Comparison of ENCODE assay signal across 8 cellular contexts in genomic region chr17:64938925-64939474, GRCh38. TPM values are rescaled to one million over a fixed set of nuclear protein-coding genes. Genes with fewer than 3 reads are reported as not detected.
DNase-seq lines count a peak whose midpoint lies in the region; ATAC-seq and TF ChIP-seq lines count a peak whose summit lies in the region.

No MANE protein-coding gene starts in this region.

- H3K36me3 ChIP-seq in MG63 (no peaks in the 10 kb centered on the region), gastroesophageal sphincter (peaks cover 0 to 13% of the 10 kb centered on the region in 2 donors)

- H3K4me3 ChIP-seq in MG63 (no peak overlapping the region), gastroesophageal sphincter (no peak overlapping the region)

- no peak for TF ChIP-seq POLR2A in gastroesophageal sphincter (IDR thresholded peaks at IDR 0.05)

- no peak overlapping the region for H3K27ac ChIP-seq in gastroesophageal sphincter

- no peak for TF ChIP-seq EP300 in gastroesophageal sphincter (IDR thresholded peaks at IDR 0.05)

- 67 to 84% methylated on average over 2 to 3 of the region's 11 CpGs for WGBS in gastroesophageal sphincter (ENCODE audit: low coverage in 1 of 2), 2 donors

- ATAC-seq in gastroesophageal sphincter (peak; percentile 46), GM18502 (IDR thresholded peaks at IDR 0.05; ENCODE audit: poor library complexity, unreplicated experiment) (no peak)

- peak; percentile 36 for DNase-seq in DMS 273 (lab: John Stamatoyannopoulos, UW; ENCODE audit: unreplicated experiment)
- no peak for DNase-seq in DMS 273 treated with DMSO at 0.1 percent for 48 hours (lab: John Stamatoyannopoulos, UW)
- peak; percentile 33 for DNase-seq in MG63
- DNase-seq in activated CD8-positive, alpha-beta memory T cell treated with anti-CD3 and anti-CD28 coated beads, Interleukin-2, amount 50 U/mL, for 48 hours, result peak; percentile 80
- DNase-seq in renal cortical epithelial cell (ENCODE audit: low read depth), result peak; percentile 19
- no peak for DNase-seq in mesenteric fat pad (ENCODE audit: low spot score)

- peak in 3 of 4 experiments; percentile 8 to 52 (median 27) for TF ChIP-seq CTCF in gastroesophageal sphincter (IDR thresholded peaks at IDR 0.05)

- no peaks in the 10 kb centered on the region for H3K27me3 ChIP-seq in MG63
- H3K27me3 ChIP-seq in gastroesophageal sphincter, result no peaks in the 10 kb centered on the region

- no peaks in the 10 kb centered on the region for H3K4me1 ChIP-seq in gastroesophageal sphincter

- H3K9me3 ChIP-seq in MG63 (no peaks in the 10 kb centered on the region), gastroesophageal sphincter (no peaks in the 10 kb centered on the region)

RNA-seq across cellular contexts. Expression of gene LRRC37A3, which starts 19.7 kb away (rescaled TPM):
- 4.0 and 6.1 TPM in 2 replicates for total RNA-seq in MG63 (2014; rRNA removed; shearing (Covaris generic); ENCODE audit: low replicate concordance)
- total RNA-seq in gastroesophageal sphincter, result 1 to 10 TPM; 1.7 to 8.1 (median 3.9) TPM
- 1.4 and 7.6 TPM in 2 replicates for total RNA-seq in renal cortical epithelial cell
- 13.4 TPM for total RNA-seq in mesenteric fat pad

Comparison
In these comparisons a context has a peak if more than half of its experiments do, and no peak if none do; other contexts are left out.
1. DNase-seq: peak in DMS 273 (single experiment), MG63 (single experiment), activated CD8-positive, alpha-beta memory T cell treated with anti-CD3 and anti-CD28 coated beads, Interleukin-2, amount 50 U/mL, for 48 hours (single experiment) and renal cortical epithelial cell (single experiment); none in DMS 273 treated with DMSO at 0.1 percent for 48 hours (single experiment) and mesenteric fat pad (single experiment).